ENCODE assay signal across 14 cellular contexts in the genomic region with DNA sequence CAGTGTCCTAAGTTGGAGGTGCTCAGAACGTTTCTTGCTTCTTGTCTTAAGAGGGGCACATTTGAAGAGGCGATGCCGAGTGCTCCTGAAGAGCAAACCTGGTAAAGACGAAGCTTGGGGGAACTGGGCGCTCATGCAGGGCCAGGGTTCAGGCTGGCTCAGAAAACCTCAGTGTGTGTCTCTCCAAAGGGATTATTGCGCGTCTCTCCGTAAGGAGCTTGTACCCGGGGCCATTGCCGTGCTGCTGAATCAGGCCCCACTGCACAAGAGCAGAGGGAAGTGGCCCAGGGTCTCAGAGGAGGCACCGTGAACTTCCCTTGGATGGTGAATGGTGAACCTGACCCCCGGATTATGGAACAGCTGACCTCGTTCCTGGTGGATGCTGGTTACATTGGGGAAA. TPM values are rescaled to one million over a fixed set of nuclear protein-coding genes. Genes with fewer than 3 reads are reported as not detected.
"Had no signal": no experiment of that assay in that cellular context is flagged by ENCODE, and none has a peak within 500 bp of the region (broad histone marks: within the 10 kb centered on the region; RNA-seq: fewer than 3 reads in every experiment).

No MANE protein-coding gene starts in this region.

- H3K27ac Mint-ChIP-seq: activated T-helper 1 cell treated with anti-CD3 and anti-CD28 coated beads, Interleukin-12 subunit alpha, Interleukin-12 subunit beta, Interleukin-2, Interleukin-4 antibody, amounts not matched to agents 30 ng/mL and 10 ng/mL and 1 ng/mL, durations not matched to agents 14 hours and 24 hours and 36 hours; endodermal cell; naive thymus-derived CD8-positive, alpha-beta T cell; T-helper 17 cell had no signal

- H3K36me3 ChIP-seq: adrenal gland, uterus had no signal

- H3K4me3 ChIP-seq: adrenal gland, mucosa of descending colon, uterus had no signal

- H3K4me3 Mint-ChIP-seq: activated T-helper 1 cell treated with anti-CD3 and anti-CD28 coated beads, Interleukin-12 subunit alpha, Interleukin-12 subunit beta, Interleukin-2, Interleukin-4 antibody, amounts not matched to agents 30 ng/mL and 10 ng/mL and 1 ng/mL, durations not matched to agents 14 hours and 24 hours and 36 hours; endodermal cell; naive thymus-derived CD8-positive, alpha-beta T cell; T-helper 17 cell had no signal

- H3K9me3 ChIP-seq: adrenal gland, mucosa of descending colon, uterus had no signal

- H3K27me3 ChIP-seq: uterus had no signal

- H3K4me1 ChIP-seq: adrenal gland, uterus had no signal

- H3K4me1 Mint-ChIP-seq: endodermal cell; naive thymus-derived CD8-positive, alpha-beta T cell; T-helper 17 cell had no signal

- H3K36me3 Mint-ChIP-seq: naive thymus-derived CD8-positive, alpha-beta T cell had no signal

- DNase-seq: activated CD4-positive, CD25-positive, alpha-beta regulatory T cell; activated naive CD4-positive, alpha-beta T cell; left colon; mucosa of descending colon; stimulated activated CD4-positive, alpha-beta T cell treated with anti-CD3 and anti-CD28 coated beads, Interleukin-15, amount 100 ng/mL, for 24 hours; T-helper 17 cell had no signal

- H3K27ac ChIP-seq: adrenal gland, uterus had no signal

- H3K9me3 Mint-ChIP-seq: endodermal cell had no signal

RNA-seq across cellular contexts. Expression of a gene that starts 44.4 kb away (rescaled TPM):
- total RNA-seq: activated T-helper 1 cell treated with anti-CD3 and anti-CD28 coated beads, Interleukin-12 subunit alpha, Interleukin-12 subunit beta, Interleukin-2, Interleukin-4 antibody, amounts not matched to agents 30 ng/mL and 10 ng/mL and 1 ng/mL, durations not matched to agents 14 hours and 24 hours and 36 hours; adrenal gland; dermis microvascular lymphatic vessel endothelial cell; left colon; lung microvascular endothelial cell; mucosa of descending colon; naive thymus-derived CD8-positive, alpha-beta T cell; osteoblast; T-helper 17 cell; uterus had no signal
- polyA plus RNA-seq: naive thymus-derived CD8-positive, alpha-beta T cell had no signal
